In the genomic region with DNA sequence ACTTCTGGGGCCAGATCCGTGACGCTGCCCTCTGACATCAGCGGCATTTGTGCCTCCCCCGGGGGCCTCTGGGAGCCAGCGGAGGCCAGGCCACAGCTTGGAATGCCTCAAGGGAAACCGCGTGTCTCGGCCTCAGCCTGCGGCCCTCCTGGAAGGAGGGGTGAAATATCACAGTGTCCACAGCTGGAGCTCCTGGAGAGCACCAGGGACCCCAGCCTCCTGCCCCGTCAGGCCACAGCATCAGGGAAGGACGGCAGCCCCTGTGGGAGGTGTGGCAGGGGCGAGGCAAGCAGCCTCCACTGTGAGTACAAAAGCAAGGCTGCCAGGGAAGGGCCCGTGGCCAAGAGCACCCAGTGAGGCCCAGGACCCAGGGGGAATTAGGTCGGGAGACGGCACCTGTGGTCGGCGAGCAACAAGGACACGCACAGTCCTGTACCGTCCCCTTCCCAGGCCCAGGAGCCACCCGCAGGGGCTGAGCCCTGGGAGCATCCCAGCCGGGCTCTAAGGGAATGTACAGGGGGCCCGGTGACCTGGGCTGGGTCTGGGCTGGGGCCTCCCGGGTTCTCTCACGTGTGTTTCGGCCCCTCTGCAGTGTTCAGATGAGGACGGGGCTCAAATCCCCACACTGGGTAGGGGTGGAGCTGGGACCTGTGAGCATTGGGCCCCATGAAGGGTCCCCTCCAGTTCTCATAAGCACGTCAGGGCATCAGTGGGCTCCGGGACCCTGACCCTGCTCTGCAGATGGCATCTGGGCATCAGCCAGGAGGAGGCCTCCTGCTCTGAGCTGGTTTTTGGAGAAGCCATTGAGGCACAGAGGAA, we compare ENCODE assay signal across 26 cellular contexts. TPM values are rescaled to one million over a fixed set of nuclear protein-coding genes. Genes with fewer than 3 reads are reported as not detected.
DNase-seq lines count a peak whose midpoint lies in the region; ATAC-seq and TF ChIP-seq lines count a peak whose summit lies in the region.
"Had no signal": no experiment of that assay in that cellular context is flagged by ENCODE, and none has a peak within 500 bp of the region (broad histone marks: within the 10 kb centered on the region; RNA-seq: fewer than 3 reads in every experiment).

No MANE protein-coding gene starts in this region.

- no peak overlapping the region for H2AFZ ChIP-seq in osteoblast (ENCODE audit: low read length)
- H2AFZ ChIP-seq: parathyroid adenoma had no signal

- ATAC-seq in left lobe of liver, result no peak
- ATAC-seq: activated T-cell treated with anti-CD3 and anti-CD28 coated beads, Interleukin-2, amount 50 U/mL, for 72 hours; body of pancreas; gastrocnemius medialis; naive thymus-derived CD4-positive, alpha-beta T cell had no signal

- H3K27me3 ChIP-seq in osteoblast (ENCODE audit: insufficient read depth, low read length) (peaks cover 6% of the 10 kb centered on the region), MG63 (no peaks in the 10 kb centered on the region)

- H3K4me3 Mint-ChIP-seq in activated CD4-positive, alpha-beta memory T cell treated with anti-CD3 and anti-CD28 coated beads for 36 hours, result no peak overlapping the region
- no peak overlapping the region for H3K4me3 Mint-ChIP-seq in activated CD4-positive, alpha-beta memory T cell treated with anti-CD3 and anti-CD28 coated beads, Interleukin-2, amount 10 ng/mL, durations not matched to agents 7 days and 5 days
- no peak overlapping the region for H3K4me3 Mint-ChIP-seq in CD14-positive monocyte
- H3K4me3 Mint-ChIP-seq: activated T-cell treated with anti-CD3 and anti-CD28 coated beads, Interleukin-2, amount 50 U/mL, for 72 hours; naive thymus-derived CD4-positive, alpha-beta T cell had no signal

- no peak overlapping the region for H3K27ac ChIP-seq in osteoblast (ENCODE audit: low read depth, low read length)
- H3K27ac ChIP-seq: 22Rv1, body of pancreas, esophagus squamous epithelium, gastrocnemius medialis, parathyroid adenoma, suprapubic skin had no signal

- POLR2A ChIA-PET in activated CD4-positive, alpha-beta memory T cell treated with anti-CD3 and anti-CD28 coated beads for 36 hours (lab: Charles Lee), result no interaction called here
- POLR2A ChIA-PET in activated CD4-positive, alpha-beta memory T cell treated with anti-CD3 and anti-CD28 coated beads, Interleukin-2, amount 10 ng/mL, durations not matched to agents 7 days and 5 days (lab: Charles Lee), result no interaction called here

- H3K4me1 ChIP-seq in osteoblast (ENCODE audit: insufficient read depth, low read length), result no peaks in the 10 kb centered on the region
- H3K4me1 ChIP-seq: body of pancreas, gastrocnemius medialis had no signal

- H3K36me3 ChIP-seq in osteoblast (ENCODE audit: insufficient read depth, low read length), result no peaks in the 10 kb centered on the region
- no peaks in the 10 kb centered on the region for H3K36me3 ChIP-seq in MG63
- H3K36me3 ChIP-seq: esophagus squamous epithelium, gastrocnemius medialis, suprapubic skin had no signal

- DNase-seq in activated CD4-positive, alpha-beta memory T cell treated with anti-CD3 and anti-CD28 coated beads for 36 hours, result peak; percentile 7
- DNase-seq in activated CD4-positive, alpha-beta memory T cell treated with anti-CD3 and anti-CD28 coated beads, Interleukin-2, amount 10 ng/mL, durations not matched to agents 7 days and 5 days, result no peak
- DNase-seq in CD14-positive monocyte (ENCODE audit: low spot score) (peak; percentile 41), cardiac septum (ENCODE audit: low spot score) (peak; percentile 51), osteoblast (ENCODE audit: insufficient read length, low spot score, missing footprints) (peak; percentile 64), MG63 (no peak), dedifferentiated amniotic fluid mesenchymal stem cell (ENCODE audit: extremely low spot score) (no peak), left lobe of liver (ENCODE audit: low spot score) (no peak)
- DNase-seq: activated CD4-positive, alpha-beta T cell treated with anti-CD3 and anti-CD28 coated beads, Interleukin-2, amount 50 U/mL, for 4 hours; activated T-cell treated with anti-CD3 and anti-CD28 coated beads, Interleukin-2, amount 50 U/mL, for 72 hours; DMS79; effector memory CD4-positive, alpha-beta T cell; esophagus squamous epithelium; gastrocnemius medialis; Karpas-422; mesendoderm; naive thymus-derived CD4-positive, alpha-beta T cell; NCI-H1694 treated with DMSO at 0.1 percent for 48 hours; NCI-H2171 treated with DMSO at 0.1 percent for 48 hours; NCI-H524 treated with DMSO at 0.1 percent for 48 hours; T-helper 9 cell had no signal

- H3K9me3 Mint-ChIP-seq in activated CD4-positive, alpha-beta memory T cell treated with anti-CD3 and anti-CD28 coated beads for 36 hours, result no peaks in the 10 kb centered on the region
- H3K9me3 Mint-ChIP-seq in activated CD4-positive, alpha-beta memory T cell treated with anti-CD3 and anti-CD28 coated beads, Interleukin-2, amount 10 ng/mL, durations not matched to agents 7 days and 5 days, result no peaks in the 10 kb centered on the region
- no peaks in the 10 kb centered on the region for H3K9me3 Mint-ChIP-seq in CD14-positive monocyte
- H3K9me3 Mint-ChIP-seq: activated T-cell treated with anti-CD3 and anti-CD28 coated beads, Interleukin-2, amount 50 U/mL, for 72 hours; naive thymus-derived CD4-positive, alpha-beta T cell had no signal

- CTCF ChIA-PET in activated CD4-positive, alpha-beta memory T cell treated with anti-CD3 and anti-CD28 coated beads for 36 hours (lab: Charles Lee), result no interaction called here
- CTCF ChIA-PET in activated CD4-positive, alpha-beta memory T cell treated with anti-CD3 and anti-CD28 coated beads, Interleukin-2, amount 10 ng/mL, durations not matched to agents 7 days and 5 days (lab: Charles Lee), result no interaction called here

- H3K27ac Mint-ChIP-seq in activated CD4-positive, alpha-beta memory T cell treated with anti-CD3 and anti-CD28 coated beads for 36 hours, result no peak overlapping the region
- H3K27ac Mint-ChIP-seq in activated CD4-positive, alpha-beta memory T cell treated with anti-CD3 and anti-CD28 coated beads, Interleukin-2, amount 10 ng/mL, durations not matched to agents 7 days and 5 days, result no peak overlapping the region
- no peak overlapping the region for H3K27ac Mint-ChIP-seq in CD14-positive monocyte
- H3K27ac Mint-ChIP-seq: activated T-cell treated with anti-CD3 and anti-CD28 coated beads, Interleukin-2, amount 50 U/mL, for 72 hours; naive thymus-derived CD4-positive, alpha-beta T cell had no signal

- H4K20me1 ChIP-seq in osteoblast (ENCODE audit: insufficient read depth, low read length), result no peaks in the 10 kb centered on the region

- no peak overlapping the region for H3K4me2 ChIP-seq in osteoblast (ENCODE audit: insufficient read depth, low read length)

- H3K79me2 ChIP-seq in osteoblast (ENCODE audit: insufficient read depth, low read length), result no peaks in the 10 kb centered on the region
- H3K79me2 ChIP-seq: parathyroid adenoma had no signal

- intact Hi-C loops in activated CD4-positive, alpha-beta memory T cell treated with anti-CD3 and anti-CD28 coated beads for 36 hours (cut with micrococcal nuclease), result loop anchor here (5.0 kb wide), 1 partner anchor 166 kb away; a partner anchor contains a TSS
- intact Hi-C loops in CD14-positive monocyte (cut with micrococcal nuclease), result loop anchor here (5.0 to 10.0 kb wide), 4 partner anchors 93 to 183 kb away; a partner anchor contains a TSS
- intact Hi-C loops in cardiac septum (cut with DNase I), result loop anchor here (10.0 kb wide), 1 partner anchor 113 kb away; no protein-coding TSS in a partner anchor

- no peak for TF ChIP-seq CTCF in CD14-positive monocyte (IDR thresholded peaks at IDR 0.05)
- no peak for TF ChIP-seq CTCF in osteoblast (IDR thresholded peaks at IDR 0.05; ENCODE audit: extremely low read depth, low read depth, low read length)

- H3K4me3 ChIP-seq in osteoblast (ENCODE audit: insufficient read depth, low read length) (no peak overlapping the region), MG63 (no peak overlapping the region)
- H3K4me3 ChIP-seq: body of pancreas, esophagus squamous epithelium, gastrocnemius medialis, suprapubic skin had no signal

- H3K4me1 Mint-ChIP-seq in activated CD4-positive, alpha-beta memory T cell treated with anti-CD3 and anti-CD28 coated beads for 36 hours (ENCODE audit: low read depth), result peaks cover 3% of the 10 kb centered on the region
- peaks cover 8% of the 10 kb centered on the region for H3K4me1 Mint-ChIP-seq in activated CD4-positive, alpha-beta memory T cell treated with anti-CD3 and anti-CD28 coated beads, Interleukin-2, amount 10 ng/mL, durations not matched to agents 7 days and 5 days
- H3K4me1 Mint-ChIP-seq in CD14-positive monocyte, result peaks cover 6% of the 10 kb centered on the region

- peaks cover 20% of the 10 kb centered on the region for H3K27me3 Mint-ChIP-seq in activated CD4-positive, alpha-beta memory T cell treated with anti-CD3 and anti-CD28 coated beads for 36 hours
- peaks cover 8% of the 10 kb centered on the region for H3K27me3 Mint-ChIP-seq in activated CD4-positive, alpha-beta memory T cell treated with anti-CD3 and anti-CD28 coated beads, Interleukin-2, amount 10 ng/mL, durations not matched to agents 7 days and 5 days
- peaks cover 11 to 14% (median 13%) of the 10 kb centered on the region in 3 donors for H3K27me3 Mint-ChIP-seq in CD14-positive monocyte (ENCODE audit: low read depth in 3 of 3)

- H3K9me3 ChIP-seq in osteoblast (ENCODE audit: low read depth, low read length) (no peaks in the 10 kb centered on the region), MG63 (no peaks in the 10 kb centered on the region)
- H3K9me3 ChIP-seq: body of pancreas, gastrocnemius medialis, suprapubic skin had no signal

- no peaks in the 10 kb centered on the region for H3K36me3 Mint-ChIP-seq in activated CD4-positive, alpha-beta memory T cell treated with anti-CD3 and anti-CD28 coated beads for 36 hours
- no peaks in the 10 kb centered on the region for H3K36me3 Mint-ChIP-seq in activated CD4-positive, alpha-beta memory T cell treated with anti-CD3 and anti-CD28 coated beads, Interleukin-2, amount 10 ng/mL, durations not matched to agents 7 days and 5 days (ENCODE audit: low read depth)
- H3K36me3 Mint-ChIP-seq in CD14-positive monocyte, result no peaks in the 10 kb centered on the region
- H3K36me3 Mint-ChIP-seq: naive thymus-derived CD4-positive, alpha-beta T cell had no signal

RNA-seq across cellular contexts. Expression of a gene that starts 18.7 kb away (rescaled TPM):
- total RNA-seq in activated CD4-positive, alpha-beta memory T cell treated with anti-CD3 and anti-CD28 coated beads for 36 hours, result under 1 TPM; 0.17 to 0.70 TPM
- total RNA-seq in activated CD4-positive, alpha-beta memory T cell treated with anti-CD3 and anti-CD28 coated beads, Interleukin-2, amount 10 ng/mL, durations not matched to agents 7 days and 5 days, result 1 to 10 TPM in 1 of 2 experiments, under 1 TPM in 1; 0.55 to 1.2 TPM
- under 1 TPM in 1 of 2 donors, not detected in 1; 0.22 TPM for polyA plus RNA-seq in CD14-positive monocyte
- 0.05 TPM for total RNA-seq in cardiac septum
- under 0.01 TPM in 1 of 2 replicates, not detected in the other for total RNA-seq in osteoblast
- 0.92 and 1.5 TPM in 2 replicates for total RNA-seq in MG63 (2014; rRNA removed; shearing (Covaris generic); ENCODE audit: low replicate concordance)
- 8.5 TPM for total RNA-seq in left lobe of liver
- polyA plus RNA-seq: naive thymus-derived CD4-positive, alpha-beta T cell had no signal

RNA-seq across cellular contexts. Expression of a gene that starts 53.6 kb away (rescaled TPM):
- total RNA-seq in activated CD4-positive, alpha-beta memory T cell treated with anti-CD3 and anti-CD28 coated beads for 36 hours, result not detected
- not detected for total RNA-seq in activated CD4-positive, alpha-beta memory T cell treated with anti-CD3 and anti-CD28 coated beads, Interleukin-2, amount 10 ng/mL, durations not matched to agents 7 days and 5 days
- not detected for polyA plus RNA-seq in CD14-positive monocyte
- total RNA-seq in cardiac septum, result 0.19 TPM
- total RNA-seq in osteoblast, result not detected in 2 replicates
- not detected in 2 replicates for total RNA-seq in MG63 (2014; rRNA removed; shearing (Covaris generic); ENCODE audit: low replicate concordance)
- total RNA-seq in left lobe of liver, result 0.83 TPM
- total RNA-seq: activated T-cell treated with anti-CD3 and anti-CD28 coated beads, Interleukin-2, amount 50 U/mL, for 72 hours; esophagus squamous epithelium; gastrocnemius medialis; naive thymus-derived CD4-positive, alpha-beta T cell; suprapubic skin had no signal
- polyA plus RNA-seq: keratinocyte; naive thymus-derived CD4-positive, alpha-beta T cell had no signal

Comparison
In these comparisons a context has a peak if more than half of its experiments do, and no peak if none do; other contexts are left out.
1. DNase-seq: peak in activated CD4-positive, alpha-beta memory T cell treated with anti-CD3 and anti-CD28 coated beads for 36 hours (single experiment), CD14-positive monocyte (single experiment), cardiac septum (single experiment) and osteoblast (single experiment); none in activated CD4-positive, alpha-beta memory T cell treated with anti-CD3 and anti-CD28 coated beads, Interleukin-2, amount 10 ng/mL, durations not matched to agents 7 days and 5 days (single experiment), MG63 (single experiment), dedifferentiated amniotic fluid mesenchymal stem cell (single experiment) and left lobe of liver (single experiment).